In the genomic region with DNA sequence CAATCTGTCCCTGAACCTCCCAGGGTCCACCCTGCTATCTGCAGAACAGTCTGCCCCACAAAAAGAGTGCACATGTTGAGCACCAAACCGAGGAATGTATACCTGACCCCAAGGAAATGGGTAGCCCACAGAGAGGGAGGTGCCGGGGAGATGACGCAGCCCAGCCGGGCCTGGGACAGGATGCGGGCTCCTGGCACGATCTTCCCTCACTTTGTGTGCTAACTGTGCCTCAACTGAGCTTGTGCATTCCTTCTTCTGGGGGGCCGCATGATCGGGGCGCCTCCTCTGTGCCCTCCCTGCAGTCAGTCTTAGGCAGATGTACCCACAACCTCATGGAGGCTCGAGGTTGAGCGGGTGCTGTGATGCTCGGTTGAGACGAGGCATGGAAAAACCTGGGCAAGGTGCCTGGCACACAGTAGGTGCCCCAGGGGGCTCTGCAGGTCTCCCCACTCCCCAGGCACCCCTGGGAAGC, we compare ENCODE assay signal across 9 cellular contexts. TPM values are rescaled to one million over a fixed set of nuclear protein-coding genes. Genes with fewer than 3 reads are reported as not detected.
DNase-seq lines count a peak whose midpoint lies in the region; ATAC-seq and TF ChIP-seq lines count a peak whose summit lies in the region.
"Had no signal": no experiment of that assay in that cellular context is flagged by ENCODE, and none has a peak within 500 bp of the region (broad histone marks: within the 10 kb centered on the region; RNA-seq: fewer than 3 reads in every experiment).

No MANE protein-coding gene starts in this region.

- intact Hi-C loops in Panc1 (cut with micrococcal nuclease; ENCODE audit: unreplicated experiment) = no loop called here
- intact Hi-C loops in dendritic cell treated with granulocyte-macrophage colony-stimulating factor and Interleukin-4, amounts not matched to agents 40 ng/mL and 50 ng/mL, for 4 days (cut with micrococcal nuclease) = no loop called here

- H3K9me3 ChIP-seq in Panc1 (ENCODE audit: control insufficient read depth, insufficient read depth, low read depth, low read length) = no peaks in the 10 kb centered on the region

- H3K4me1 Mint-ChIP-seq in dendritic cell treated with granulocyte-macrophage colony-stimulating factor and Interleukin-4, amounts not matched to agents 40 ng/mL and 50 ng/mL, for 4 days (ENCODE audit: low read depth) = peaks cover 90% of the 10 kb centered on the region
- peaks cover 43% of the 10 kb centered on the region for H3K4me1 Mint-ChIP-seq in osteocyte (ENCODE audit: unreplicated experiment)

- H3K4me3 ChIP-seq in Panc1 (ENCODE audit: low read depth in 2 of 2, low read length in 2 of 2) = peak overlapping the region; percentile 66 to 75

- H3K27me3 Mint-ChIP-seq in dendritic cell treated with granulocyte-macrophage colony-stimulating factor and Interleukin-4, amounts not matched to agents 40 ng/mL and 50 ng/mL, for 4 days = peaks cover 25% of the 10 kb centered on the region
- H3K27me3 Mint-ChIP-seq in osteocyte (ENCODE audit: unreplicated experiment) = peaks cover 2% of the 10 kb centered on the region

- peaks cover 24% of the 10 kb centered on the region for H3K4me1 ChIP-seq in Panc1 (ENCODE audit: control insufficient read depth, insufficient read depth, low read length)

- POLR2A ChIA-PET in Panc1 (lab: Charles Lee) = no interaction called here

- TF ChIP-seq CTCF in Panc1 (IDR thresholded peaks at IDR 0.05) = no peak
- no peak for TF ChIP-seq CTCF in osteocyte (IDR thresholded peaks at IDR 0.05)

- in situ Hi-C loops in Panc1 (cut with HindIII; ENCODE audit: low pct_unique_long_range_greater_than_20kb, low sequenced_read_pairs) = no loop called here

- no peaks in the 10 kb centered on the region for H3K27me3 ChIP-seq in Panc1 (ENCODE audit: control insufficient read depth, insufficient read depth, low read length)

- H3K36me3 Mint-ChIP-seq in dendritic cell treated with granulocyte-macrophage colony-stimulating factor and Interleukin-4, amounts not matched to agents 40 ng/mL and 50 ng/mL, for 4 days (ENCODE audit: low read depth) = peaks cover 63% of the 10 kb centered on the region
- no peaks in the 10 kb centered on the region for H3K36me3 Mint-ChIP-seq in osteocyte (ENCODE audit: unreplicated experiment)

- H3K9me3 Mint-ChIP-seq in dendritic cell treated with granulocyte-macrophage colony-stimulating factor and Interleukin-4, amounts not matched to agents 40 ng/mL and 50 ng/mL, for 4 days = no peaks in the 10 kb centered on the region
- H3K9me3 Mint-ChIP-seq in osteocyte (ENCODE audit: unreplicated experiment) = no peaks in the 10 kb centered on the region

- ATAC-seq in Panc1 (no peak), HG03442 (IDR thresholded peaks at IDR 0.05; ENCODE audit: unreplicated experiment) (no peak), GM18498 (IDR thresholded peaks at IDR 0.05; ENCODE audit: unreplicated experiment) (no peak)

- CTCF ChIA-PET in Panc1 (lab: Charles Lee) = no interaction called here

- peak overlapping the region; percentile 71 for H3K27ac ChIP-seq in Panc1 (ENCODE audit: low read length)

- no TSS peak for BruUV-seq in Panc1 (replicated peaks; lab: Mats Ljungman, UMichigan)

- peak overlapping the region; percentile 58 for H3K4me3 Mint-ChIP-seq in dendritic cell treated with granulocyte-macrophage colony-stimulating factor and Interleukin-4, amounts not matched to agents 40 ng/mL and 50 ng/mL, for 4 days
- H3K4me3 Mint-ChIP-seq in osteocyte (ENCODE audit: unreplicated experiment) = peak overlapping the region; percentile 26

- DNase-seq in GM04504 (ENCODE audit: low read depth) = peak; percentile 50
- no peak for DNase-seq in Panc1 (ENCODE audit: low read depth, low spot score)
- DNase-seq in osteocyte (ENCODE audit: extremely low spot score, unreplicated experiment) = no peak
- DNase-seq in midbrain (lab: John Stamatoyannopoulos, UW) = no peak
- DNase-seq in NCI-H1930 (lab: John Stamatoyannopoulos, UW) = no peak
- DNase-seq: naive B cell had no signal

- peak overlapping the region; percentile 82 for H3K27ac Mint-ChIP-seq in dendritic cell treated with granulocyte-macrophage colony-stimulating factor and Interleukin-4, amounts not matched to agents 40 ng/mL and 50 ng/mL, for 4 days
- peak overlapping the region; percentile 85 for H3K27ac Mint-ChIP-seq in osteocyte (ENCODE audit: unreplicated experiment)
- H3K27ac Mint-ChIP-seq: naive B cell had no signal

- H3K36me3 ChIP-seq in Panc1 (ENCODE audit: control insufficient read depth, insufficient read depth, low read length) = no peaks in the 10 kb centered on the region; the same call in 1 of the 2 replicates

RNA-seq across cellular contexts. Expression of gene GAS2L1, which starts 2.4 kb away (rescaled TPM):
- total RNA-seq in Panc1 (2021; ENCODE audit: unreplicated experiment) (68.8 TPM), osteocyte (21.6 and 22.3 TPM in 2 replicates)
- polyA plus RNA-seq in Panc1 (2012; ENCODE audit: insufficient read length) = 74.4 TPM

RNA-seq across cellular contexts. Expression of gene RASL10A, which starts 6.7 kb away (rescaled TPM):
- total RNA-seq in Panc1 (2021; ENCODE audit: unreplicated experiment) (2.6 TPM), osteocyte (not detected in 2 replicates)
- polyA plus RNA-seq in Panc1 (2012; ENCODE audit: insufficient read length) = 2.4 TPM

RNA-seq across cellular contexts. Expression of gene EWSR1, which starts 40.8 kb away (rescaled TPM):
- 272 TPM for total RNA-seq in Panc1 (2021; ENCODE audit: unreplicated experiment)
- 240 TPM for polyA plus RNA-seq in Panc1 (2012; ENCODE audit: insufficient read length)
- 218 and 228 TPM in 2 replicates for total RNA-seq in osteocyte

RNA-seq across cellular contexts. Expression of gene RHBDD3, which starts 41.0 kb away (rescaled TPM):
- total RNA-seq in Panc1 (2021; ENCODE audit: unreplicated experiment) = 49.6 TPM
- polyA plus RNA-seq in Panc1 (2012; ENCODE audit: insufficient read length) = 48.2 TPM
- 41.0 and 45.8 TPM in 2 replicates for total RNA-seq in osteocyte
